Comparison of ENCODE assay signal across 29 cellular contexts in genomic region chr9:25481377-25481776, GRCh38.
"Had no signal": no experiment of that assay in that cellular context is flagged by ENCODE, and none has a peak within 500 bp of the region (broad histone marks: within the 10 kb centered on the region; RNA-seq: fewer than 3 reads in every experiment).

No MANE protein-coding gene starts in this region.

- H3K36me3 Mint-ChIP-seq: activated naive CD4-positive, alpha-beta T cell treated with anti-CD3 and anti-CD28 coated beads, Interleukin-2, amount 10 ng/mL, durations not matched to agents 7 days and 5 days; activated naive CD8-positive, alpha-beta T cell; brain had no signal

- ATAC-seq: activated CD8-positive, alpha-beta T cell treated with anti-CD3 and anti-CD28 coated beads for 36 hours; activated naive CD8-positive, alpha-beta T cell treated with anti-CD3 and anti-CD28 coated beads, Interleukin-2, amount 50 U/mL, for 24 hours; activated T-cell treated with anti-CD3 and anti-CD28 coated beads, Interleukin-2, amount 50 U/mL, for 4 hours; Right ventricle myocardium inferior had no signal

- DNase-seq: activated CD4-positive, alpha-beta T cell treated with anti-CD3 and anti-CD28 coated beads, Interleukin-2, amount 10 ng/mL, durations not matched to agents 24 days and 14 days; activated CD4-positive, alpha-beta T cell treated with anti-CD3 and anti-CD28 coated beads, Interleukin-2, amount 50 U/mL, for 4 hours; activated CD8-positive, alpha-beta T cell treated with anti-CD3 and anti-CD28 coated beads for 36 hours; activated effector memory CD4-positive, alpha-beta T cell treated with Interleukin-2 at 50 U/mL for 16 hours; activated naive CD4-positive, alpha-beta T cell treated with anti-CD3 and anti-CD28 coated beads, Interleukin-2, amount 10 ng/mL, durations not matched to agents 7 days and 5 days; activated naive CD8-positive, alpha-beta T cell treated with anti-CD3 and anti-CD28 coated beads, Interleukin-2, amount 50 U/mL, for 24 hours; activated T-cell treated with anti-CD3 and anti-CD28 coated beads for 4 hours; activated T-cell treated with anti-CD3 and anti-CD28 coated beads, Interleukin-2, amount 50 U/mL, for 4 hours; anterior cingulate cortex; caudate nucleus; cerebellar nuclear complex; NCI-H1092 treated with DMSO at 0.1 percent for 48 hours; NCI-H1417; NCI-H146; NCI-H187; NCI-H2081; NCI-H345; NCI-H524 treated with DMSO at 0.1 percent for 48 hours; PC-9; SW 1271; T-helper 1 cell; T-helper 2 cell; T-helper 9 cell; WERI-Rb-1 had no signal

- H3K4me2 ChIP-seq: PC-9 had no signal

- H3K36me3 ChIP-seq: WERI-Rb-1 had no signal

- H3K27me3 Mint-ChIP-seq: activated CD4-positive, alpha-beta T cell treated with anti-CD3 and anti-CD28 coated beads, Interleukin-2, amount 10 ng/mL, durations not matched to agents 24 days and 14 days; activated CD8-positive, alpha-beta T cell treated with anti-CD3 and anti-CD28 coated beads for 36 hours; activated naive CD4-positive, alpha-beta T cell treated with anti-CD3 and anti-CD28 coated beads, Interleukin-2, amount 10 ng/mL, durations not matched to agents 7 days and 5 days; activated naive CD8-positive, alpha-beta T cell; activated naive CD8-positive, alpha-beta T cell treated with anti-CD3 and anti-CD28 coated beads, Interleukin-2, amount 50 U/mL, for 24 hours; brain had no signal

- H3K4me1 Mint-ChIP-seq: activated CD4-positive, alpha-beta T cell treated with anti-CD3 and anti-CD28 coated beads, Interleukin-2, amount 10 ng/mL, durations not matched to agents 24 days and 14 days; activated naive CD4-positive, alpha-beta T cell treated with anti-CD3 and anti-CD28 coated beads, Interleukin-2, amount 10 ng/mL, durations not matched to agents 7 days and 5 days; activated naive CD8-positive, alpha-beta T cell treated with anti-CD3 and anti-CD28 coated beads, Interleukin-2, amount 50 U/mL, for 24 hours; brain had no signal

- H3K4me3 Mint-ChIP-seq: activated CD4-positive, alpha-beta T cell treated with anti-CD3 and anti-CD28 coated beads, Interleukin-2, amount 10 ng/mL, durations not matched to agents 24 days and 14 days; activated CD8-positive, alpha-beta T cell treated with anti-CD3 and anti-CD28 coated beads for 36 hours; activated naive CD4-positive, alpha-beta T cell treated with anti-CD3 and anti-CD28 coated beads, Interleukin-2, amount 10 ng/mL, durations not matched to agents 7 days and 5 days; activated naive CD8-positive, alpha-beta T cell; activated naive CD8-positive, alpha-beta T cell treated with anti-CD3 and anti-CD28 coated beads, Interleukin-2, amount 50 U/mL, for 24 hours; activated T-cell treated with anti-CD3 and anti-CD28 coated beads, Interleukin-2, amount 50 U/mL, for 4 hours; activated T-helper 1 cell treated with anti-CD3 and anti-CD28 coated beads, Interleukin-12 subunit alpha, Interleukin-12 subunit beta, Interleukin-2, Interleukin-4 antibody, amounts not matched to agents 30 ng/mL and 10 ng/mL and 1 ng/mL, durations not matched to agents 14 hours and 24 hours and 36 hours; brain had no signal

- H3K4me3 ChIP-seq: PC-9 had no signal

- H2AFZ ChIP-seq: PC-9 had no signal

- H3K9me3 Mint-ChIP-seq: brain had no signal

- H3K27ac ChIP-seq: PC-9, RWPE1, WERI-Rb-1 had no signal

- H3K27ac Mint-ChIP-seq: activated CD4-positive, alpha-beta T cell treated with anti-CD3 and anti-CD28 coated beads, Interleukin-2, amount 10 ng/mL, durations not matched to agents 24 days and 14 days; activated CD8-positive, alpha-beta T cell treated with anti-CD3 and anti-CD28 coated beads for 36 hours; activated naive CD4-positive, alpha-beta T cell treated with anti-CD3 and anti-CD28 coated beads, Interleukin-2, amount 10 ng/mL, durations not matched to agents 7 days and 5 days; activated naive CD8-positive, alpha-beta T cell; activated naive CD8-positive, alpha-beta T cell treated with anti-CD3 and anti-CD28 coated beads, Interleukin-2, amount 50 U/mL, for 24 hours; activated T-helper 1 cell treated with anti-CD3 and anti-CD28 coated beads, Interleukin-12 subunit alpha, Interleukin-12 subunit beta, Interleukin-2, Interleukin-4 antibody, amounts not matched to agents 30 ng/mL and 10 ng/mL and 1 ng/mL, durations not matched to agents 14 hours and 24 hours and 36 hours; brain had no signal
